24 cellular contexts compared by ENCODE assay signal in genomic region chr21:45521241-45521640, GRCh38. TPM values are rescaled to one million over a fixed set of nuclear protein-coding genes. Genes with fewer than 3 reads are reported as not detected.
A peak's percentile ranks its signal among the peaks of the same experiment; 100 is the strongest.
DNase-seq lines count a peak whose midpoint lies in the region; ATAC-seq and TF ChIP-seq lines count a peak whose summit lies in the region.
"Had no signal": no experiment of that assay in that cellular context is flagged by ENCODE, and none has a peak within 500 bp of the region (broad histone marks: within the 10 kb centered on the region; RNA-seq: fewer than 3 reads in every experiment).

No MANE protein-coding gene starts in this region.

- H3K36me3 Mint-ChIP-seq in endothelial cell (ENCODE audit: low read depth, unreplicated experiment): peaks cover 55% of the 10 kb centered on the region
- peaks cover 2% of the 10 kb centered on the region for H3K36me3 Mint-ChIP-seq in T-helper 17 cell (ENCODE audit: low read depth)
- H3K36me3 Mint-ChIP-seq in natural killer cell: peaks cover 28% of the 10 kb centered on the region

- no peak overlapping the region for H3K4me3 ChIP-seq in HL-60 (replicated peaks; ENCODE audit: insufficient read depth, low read length)
- H3K4me3 ChIP-seq: BLaER1 had no signal

- no peaks in the 10 kb centered on the region for H3K9me3 ChIP-seq in T-helper 17 cell (ENCODE audit: control insufficient read depth, low read length, poor library complexity, severe bottlenecking)

- intact Hi-C loops in natural killer cell (cut with micrococcal nuclease): no loop called here

- H3K27me3 Mint-ChIP-seq in endothelial cell (ENCODE audit: unreplicated experiment) (peaks cover 4% of the 10 kb centered on the region), T-helper 17 cell (no peaks in the 10 kb centered on the region), natural killer cell (ENCODE audit: low read depth in 2 of 2) (no peaks in the 10 kb centered on the region)
- H3K27me3 Mint-ChIP-seq: CD4-positive, alpha-beta memory T cell; CD4-positive, CD25-positive, alpha-beta regulatory T cell; CD8-positive, alpha-beta memory T cell had no signal

- peaks cover 23% of the 10 kb centered on the region for H3K9me3 Mint-ChIP-seq in endothelial cell (ENCODE audit: unreplicated experiment)
- peaks cover 12 to 14% of the 10 kb centered on the region in 2 donors for H3K9me3 Mint-ChIP-seq in natural killer cell

- H3K27me3 ChIP-seq in HL-60 (ENCODE audit: insufficient read depth, poor library complexity, severe bottlenecking): no peaks in the 10 kb centered on the region
- H3K27me3 ChIP-seq: BE2C, BLaER1 had no signal

- no peak overlapping the region for H3K27ac Mint-ChIP-seq in endothelial cell (ENCODE audit: unreplicated experiment)
- H3K27ac Mint-ChIP-seq in T-helper 17 cell: no peak overlapping the region
- H3K27ac Mint-ChIP-seq in natural killer cell: no peak overlapping the region
- H3K27ac Mint-ChIP-seq: CD8-positive, alpha-beta memory T cell had no signal

- no peak for TF ChIP-seq CTCF in HL-60 (IDR thresholded peaks at IDR 0.05; ENCODE audit: insufficient read depth, low read length)
- TF ChIP-seq CTCF in VCaP (conservative IDR thresholded peaks at IDR 0.05): no peak
- TF ChIP-seq CTCF in endothelial cell (IDR thresholded peaks at IDR 0.05; ENCODE audit: unreplicated experiment): no peak
- TF ChIP-seq CTCF in natural killer cell (IDR thresholded peaks at IDR 0.05): no peak

- ATAC-seq in T-helper 17 cell (no peak), GM19328 (IDR thresholded peaks at IDR 0.05; ENCODE audit: unreplicated experiment) (no peak), HG03565 (IDR thresholded peaks at IDR 0.05; ENCODE audit: unreplicated experiment) (no peak), natural killer cell (no peak)

- H3K4me1 Mint-ChIP-seq in endothelial cell (ENCODE audit: unreplicated experiment) (peaks cover 3% of the 10 kb centered on the region), T-helper 17 cell (peaks cover 3% of the 10 kb centered on the region), natural killer cell (no peaks in the 10 kb centered on the region)

- 0 out of 2 replicates have a peak overlapping the region, but pooled peaks have one; percentile 6 for H3K27ac ChIP-seq in HL-60 (replicated peaks)
- H3K27ac ChIP-seq in VCaP: peak overlapping the region; percentile 84; the same call in 1 of the 2 replicates
- H3K27ac ChIP-seq: BLaER1 had no signal

- H3K4me3 Mint-ChIP-seq in endothelial cell (ENCODE audit: unreplicated experiment) (peak overlapping the region; percentile 21), T-helper 17 cell (no peak overlapping the region), natural killer cell (no peak overlapping the region)
- H3K4me3 Mint-ChIP-seq: CD14-positive monocyte; CD4-positive, alpha-beta memory T cell; CD4-positive, CD25-positive, alpha-beta regulatory T cell; CD8-positive, alpha-beta memory T cell had no signal

- DNase-seq in HL-60 (ENCODE audit: low read depth in 1 of 2, low spot score in 1 of 2) (no peak), endothelial cell (ENCODE audit: low spot score) (no peak), T-helper 17 cell (no peak), natural killer cell (no peak)
- DNase-seq: 8988T; ACHN; BE2C; C1 segment of cervical spinal cord; CD4-positive, alpha-beta memory T cell; CD4-positive, CD25-positive, alpha-beta regulatory T cell; CD8-positive, alpha-beta memory T cell; COR-L47; DMS 273 treated with DMSO at 0.1 percent for 48 hours; DMS153; DMS53; DMS79; DND-41; EL; GDM1 had no signal

RNA-seq across cellular contexts. Expression of gene SLC19A1, which starts 21.0 kb away (rescaled TPM):
- total RNA-seq in endothelial cell (ENCODE audit: unreplicated experiment) (27.1 TPM), T-helper 17 cell (10 to 100 TPM; 10.8 to 13.7 TPM), natural killer cell (1 to 10 TPM; 2.5 to 9.0 (median 4.9) TPM)
